In the genomic region with DNA sequence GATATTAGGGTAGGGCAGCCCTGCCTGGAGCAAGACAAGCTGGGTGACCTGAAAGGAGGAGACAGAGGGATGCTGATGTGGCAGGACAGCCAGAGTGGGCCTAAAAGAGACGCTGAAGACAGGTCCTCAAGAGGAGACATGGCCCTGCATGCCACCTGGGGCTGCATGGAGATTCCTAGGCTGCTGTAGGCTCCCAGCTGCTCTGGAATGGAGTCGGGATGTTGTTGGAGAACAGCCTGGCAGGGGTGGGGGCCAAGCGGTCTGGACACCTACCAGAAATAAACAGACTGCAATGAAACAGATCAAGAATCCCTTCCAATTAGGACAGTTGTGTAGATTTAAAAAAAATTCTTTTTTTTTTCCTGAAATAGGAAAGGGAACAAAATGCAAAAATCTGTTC, we compare ENCODE assay signal across 8 cellular contexts.
"Had no signal": no experiment of that assay in that cellular context is flagged by ENCODE, and none has a peak within 500 bp of the region (broad histone marks: within the 10 kb centered on the region; RNA-seq: fewer than 3 reads in every experiment).

No MANE protein-coding gene starts in this region.

- H2AFZ ChIP-seq: GM23338 had no signal

- FAIRE-seq: HepG2 had no signal

- H3K4me2 ChIP-seq: GM23338 had no signal

- H3K4me1 ChIP-seq: HAP-1 had no signal

- H3K36me3 ChIP-seq: HAP-1 had no signal

- H3K9me3 ChIP-seq: HAP-1 had no signal

- H3K4me3 ChIP-seq: GM23338, HAP-1 had no signal

- DNase-seq: H7, HFFc6, KBM-7 had no signal

- H3K27ac ChIP-seq: HL-60 had no signal

- ATAC-seq: GM23338, HCT116, HepG2 had no signal
